In the genomic region with DNA sequence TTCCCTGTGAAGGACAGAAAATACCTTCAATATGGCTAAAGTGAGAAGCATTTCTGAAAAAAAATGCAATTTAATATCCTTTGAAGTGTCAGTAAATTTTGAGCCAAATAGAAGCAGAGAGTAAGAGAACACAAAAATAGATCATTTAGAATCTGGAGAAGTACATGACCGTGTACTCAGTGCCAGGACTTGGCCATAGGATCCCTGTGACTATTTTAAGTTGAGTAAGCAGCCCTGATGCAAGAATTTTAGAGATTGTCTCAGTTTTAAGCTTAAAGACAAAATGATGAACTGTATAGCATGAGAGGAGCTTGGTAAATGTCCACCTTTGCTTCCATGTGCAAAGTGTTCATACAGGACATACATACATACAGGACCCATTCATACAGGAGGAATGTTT, we compare ENCODE assay signal across 11 cellular contexts. TPM values are rescaled to one million over a fixed set of nuclear protein-coding genes. Genes with fewer than 3 reads are reported as not detected.
DNase-seq lines count a peak whose midpoint lies in the region; ATAC-seq and TF ChIP-seq lines count a peak whose summit lies in the region.
"Had no signal": no experiment of that assay in that cellular context is flagged by ENCODE, and none has a peak within 500 bp of the region (broad histone marks: within the 10 kb centered on the region; RNA-seq: fewer than 3 reads in every experiment).

No MANE protein-coding gene starts in this region.

- no peak overlapping the region for H3K4me3 ChIP-seq in HEK293 (ENCODE audit: low read depth, low read length)

- TF ChIP-seq CTCF in CD4-positive, alpha-beta T cell (IDR thresholded peaks at IDR 0.05) = no peak
- no peak for TF ChIP-seq CTCF in HEK293 (tag by site-specific recombination; IDR thresholded peaks at IDR 0.05)

- H3K9me3 Mint-ChIP-seq in CD4-positive, alpha-beta T cell = no peaks in the 10 kb centered on the region
- no peaks in the 10 kb centered on the region for H3K9me3 Mint-ChIP-seq in activated T-helper 2 cell treated with anti-CD3 and anti-CD28 coated beads, Interferon-gamma antibody, Interleukin-2, Interleukin-4, amounts not matched to agents 10 μg/mL and 5 μg/mL and 100 μg/mL, durations not matched to agents 14 hours and 24 hours and 36 hours
- H3K9me3 Mint-ChIP-seq in stimulated activated memory B cell treated with anti-CD40 and anti-IgM and Interleukin-4, amounts not matched to agents 10 μg/mL and 1 μg/mL and 100 μg/mL, for 72 hours = no peaks in the 10 kb centered on the region
- H3K9me3 Mint-ChIP-seq: stimulated activated naive B cell treated with anti-CD40 and anti-IgM and Interleukin-4, amounts not matched to agents 10 μg/mL and 1 μg/mL and 100 μg/mL, for 72 hours had no signal

- no peak for ATAC-seq in CD4-positive, alpha-beta T cell (ENCODE audit: poor library complexity)
- no peak for ATAC-seq in stimulated activated memory B cell treated with anti-CD40 and anti-IgM and Interleukin-4, amounts not matched to agents 10 μg/mL and 1 μg/mL and 100 μg/mL, for 72 hours
- ATAC-seq in GM19467 (IDR thresholded peaks at IDR 0.05; ENCODE audit: unreplicated experiment) = no peak
- ATAC-seq: stimulated activated naive B cell treated with anti-CD40 and anti-IgM and Interleukin-4, amounts not matched to agents 10 μg/mL and 1 μg/mL and 100 μg/mL, for 72 hours had no signal

- peak overlapping the region; percentile 55 for H3K4me3 Mint-ChIP-seq in CD4-positive, alpha-beta T cell
- H3K4me3 Mint-ChIP-seq in activated T-helper 2 cell treated with anti-CD3 and anti-CD28 coated beads, Interferon-gamma antibody, Interleukin-2, Interleukin-4, amounts not matched to agents 10 μg/mL and 5 μg/mL and 100 μg/mL, durations not matched to agents 14 hours and 24 hours and 36 hours (ENCODE audit: low read depth) = peak overlapping the region; percentile 60
- no peak overlapping the region for H3K4me3 Mint-ChIP-seq in stimulated activated memory B cell treated with anti-CD40 and anti-IgM and Interleukin-4, amounts not matched to agents 10 μg/mL and 1 μg/mL and 100 μg/mL, for 72 hours

- H3K27me3 ChIP-seq in CD4-positive, alpha-beta T cell (ENCODE audit: control insufficient read depth, insufficient read depth, low read length) = no peaks in the 10 kb centered on the region

- H3K9me3 ChIP-seq in CD4-positive, alpha-beta T cell (ENCODE audit: control insufficient read depth, low read length) = no peaks in the 10 kb centered on the region
- H3K9me3 ChIP-seq in HEK293 (ENCODE audit: control insufficient read depth, insufficient read depth, low read depth, low read length) = no peaks in the 10 kb centered on the region

- no peaks in the 10 kb centered on the region for H3K27me3 Mint-ChIP-seq in CD4-positive, alpha-beta T cell
- H3K27me3 Mint-ChIP-seq in activated T-helper 2 cell treated with anti-CD3 and anti-CD28 coated beads, Interferon-gamma antibody, Interleukin-2, Interleukin-4, amounts not matched to agents 10 μg/mL and 5 μg/mL and 100 μg/mL, durations not matched to agents 14 hours and 24 hours and 36 hours (ENCODE audit: low read depth) = peaks cover 1% of the 10 kb centered on the region
- no peaks in the 10 kb centered on the region for H3K27me3 Mint-ChIP-seq in stimulated activated memory B cell treated with anti-CD40 and anti-IgM and Interleukin-4, amounts not matched to agents 10 μg/mL and 1 μg/mL and 100 μg/mL, for 72 hours
- H3K27me3 Mint-ChIP-seq: stimulated activated naive B cell treated with anti-CD40 and anti-IgM and Interleukin-4, amounts not matched to agents 10 μg/mL and 1 μg/mL and 100 μg/mL, for 72 hours had no signal

- H3K27ac Mint-ChIP-seq in CD4-positive, alpha-beta T cell = peak overlapping the region; percentile 31
- no peak overlapping the region for H3K27ac Mint-ChIP-seq in activated T-helper 2 cell treated with anti-CD3 and anti-CD28 coated beads, Interferon-gamma antibody, Interleukin-2, Interleukin-4, amounts not matched to agents 10 μg/mL and 5 μg/mL and 100 μg/mL, durations not matched to agents 14 hours and 24 hours and 36 hours
- no peak overlapping the region for H3K27ac Mint-ChIP-seq in stimulated activated memory B cell treated with anti-CD40 and anti-IgM and Interleukin-4, amounts not matched to agents 10 μg/mL and 1 μg/mL and 100 μg/mL, for 72 hours

- no peak for DNase-seq in CD4-positive, alpha-beta T cell
- no peak for DNase-seq in activated T-helper 2 cell treated with anti-CD3 and anti-CD28 coated beads, Interferon-gamma antibody, Interleukin-2, Interleukin-4, amounts not matched to agents 10 μg/mL and 5 μg/mL and 100 μg/mL, durations not matched to agents 14 hours and 24 hours and 36 hours (ENCODE audit: low spot score)
- peak; percentile 10 for DNase-seq in kidney tubule cell (ENCODE audit: low spot score)
- DNase-seq in GF-D8 (lab: John Stamatoyannopoulos, UW) = no peak
- no peak for DNase-seq in stimulated activated CD4-positive, alpha-beta T cell treated with anti-CD3 and anti-CD28 coated beads, Interleukin-4, amount 100 ng/mL, for 4 hours
- DNase-seq: activated gamma-delta T cell treated with Interleukin-2 at 50 U/mL for 16 hours; nucleus accumbens; stimulated activated naive B cell treated with anti-CD40 and anti-IgM and Interleukin-4, amounts not matched to agents 10 μg/mL and 1 μg/mL and 100 μg/mL, for 72 hours had no signal

- H3K36me3 Mint-ChIP-seq in CD4-positive, alpha-beta T cell (ENCODE audit: low read depth) = peaks cover 52% of the 10 kb centered on the region
- peaks cover 43% of the 10 kb centered on the region for H3K36me3 Mint-ChIP-seq in activated T-helper 2 cell treated with anti-CD3 and anti-CD28 coated beads, Interferon-gamma antibody, Interleukin-2, Interleukin-4, amounts not matched to agents 10 μg/mL and 5 μg/mL and 100 μg/mL, durations not matched to agents 14 hours and 24 hours and 36 hours (ENCODE audit: low read depth)
- peaks cover 21% of the 10 kb centered on the region for H3K36me3 Mint-ChIP-seq in stimulated activated memory B cell treated with anti-CD40 and anti-IgM and Interleukin-4, amounts not matched to agents 10 μg/mL and 1 μg/mL and 100 μg/mL, for 72 hours

- intact Hi-C loops in CD4-positive, alpha-beta T cell (cut with DNase I, micrococcal nuclease) = loop anchor here (5.0 to 10.0 kb wide), 5 partner anchors 378 to 1274 kb away; a partner anchor contains a TSS
- intact Hi-C loops in activated T-helper 2 cell treated with anti-CD3 and anti-CD28 coated beads, Interferon-gamma antibody, Interleukin-2, Interleukin-4, amounts not matched to agents 10 μg/mL and 5 μg/mL and 100 μg/mL, durations not matched to agents 14 hours and 24 hours and 36 hours (cut with micrococcal nuclease) = loop anchor here (5.0 to 10.0 kb wide), 7 partner anchors 226 to 1564 kb away; a partner anchor contains a TSS

- H3K36me3 ChIP-seq in HEK293 (ENCODE audit: control insufficient read depth in 2 of 2, insufficient read depth in 1 of 2, low read length in 2 of 2) = peaks cover 3 to 13% of the 10 kb centered on the region in 2 experiments; a peak in 2 of 3 replicates

- H3K27ac ChIP-seq in CD4-positive, alpha-beta T cell (ENCODE audit: low read depth, low read length) = no peak overlapping the region
- no peak overlapping the region for H3K27ac ChIP-seq in HEK293 (ENCODE audit: extremely low read depth, low read depth, low read length)

- POLR2A ChIA-PET in CD4-positive, alpha-beta T cell (lab: Charles Lee) = no interaction called here
- POLR2A ChIA-PET in HEK293 (lab: Yijun Ruan, JAX) = interaction anchor here (0.7 to 1.4 kb wide), 2 partner anchors 12 to 558 kb away, joined by 3 to 10 read pairs; no protein-coding TSS in a partner anchor

- CTCF ChIA-PET in CD4-positive, alpha-beta T cell (lab: Charles Lee) = no interaction called here
- CTCF ChIA-PET in HEK293 (lab: Yijun Ruan, JAX) = interaction anchor here (1.2 kb wide), 1 partner anchor 332 kb away, joined by 4 read pairs; no protein-coding TSS in a partner anchor

- H3K4me1 ChIP-seq in HEK293 (ENCODE audit: control insufficient read depth, insufficient read depth, low read length) = peaks cover 2% of the 10 kb centered on the region; the same call in 1 of the 2 replicates

- peaks cover 60% of the 10 kb centered on the region for H3K4me1 Mint-ChIP-seq in CD4-positive, alpha-beta T cell (ENCODE audit: low read depth)
- peaks cover 39% of the 10 kb centered on the region for H3K4me1 Mint-ChIP-seq in activated T-helper 2 cell treated with anti-CD3 and anti-CD28 coated beads, Interferon-gamma antibody, Interleukin-2, Interleukin-4, amounts not matched to agents 10 μg/mL and 5 μg/mL and 100 μg/mL, durations not matched to agents 14 hours and 24 hours and 36 hours (ENCODE audit: low read depth)
- H3K4me1 Mint-ChIP-seq in stimulated activated memory B cell treated with anti-CD40 and anti-IgM and Interleukin-4, amounts not matched to agents 10 μg/mL and 1 μg/mL and 100 μg/mL, for 72 hours = peaks cover 42% of the 10 kb centered on the region

TF ChIP-seq in HEK293, 187 proteins besides CTCF, POLR2A, EP300 and RAD21 (continues in another document):
- TF ChIP-seq ZNF792 (tag by site-specific recombination; IDR thresholded peaks at IDR 0.05) = no peak
- no peak for TF ChIP-seq ZNF571 (tag by site-specific recombination; IDR thresholded peaks at IDR 0.05)
- no peak for TF ChIP-seq IKZF3 (tag by site-specific recombination; IDR thresholded peaks at IDR 0.05)
- TF ChIP-seq, protein P1, sequence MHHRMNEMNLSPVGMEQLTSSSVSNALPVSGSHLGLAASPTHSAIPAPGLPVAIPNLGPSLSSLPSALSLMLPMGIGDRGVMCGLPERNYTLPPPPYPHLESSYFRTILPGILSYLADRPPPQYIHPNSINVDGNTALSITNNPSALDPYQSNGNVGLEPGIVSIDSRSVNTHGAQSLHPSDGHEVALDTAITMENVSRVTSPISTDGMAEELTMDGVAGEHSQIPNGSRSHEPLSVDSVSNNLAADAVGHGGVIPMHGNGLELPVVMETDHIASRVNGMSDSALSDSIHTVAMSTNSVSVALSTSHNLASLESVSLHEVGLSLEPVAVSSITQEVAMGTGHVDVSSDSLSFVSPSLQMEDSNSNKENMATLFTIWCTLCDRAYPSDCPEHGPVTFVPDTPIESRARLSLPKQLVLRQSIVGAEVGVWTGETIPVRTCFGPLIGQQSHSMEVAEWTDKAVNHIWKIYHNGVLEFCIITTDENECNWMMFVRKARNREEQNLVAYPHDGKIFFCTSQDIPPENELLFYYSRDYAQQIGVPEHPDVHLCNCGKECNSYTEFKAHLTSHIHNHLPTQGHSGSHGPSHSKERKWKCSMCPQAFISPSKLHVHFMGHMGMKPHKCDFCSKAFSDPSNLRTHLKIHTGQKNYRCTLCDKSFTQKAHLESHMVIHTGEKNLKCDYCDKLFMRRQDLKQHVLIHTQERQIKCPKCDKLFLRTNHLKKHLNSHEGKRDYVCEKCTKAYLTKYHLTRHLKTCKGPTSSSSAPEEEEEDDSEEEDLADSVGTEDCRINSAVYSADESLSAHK (tag by site-specific recombination; IDR thresholded peaks at IDR 0.05) = 0 out of 2 replicates have a peak, but pooled peaks have one; percentile 4

RNA-seq across cellular contexts. Expression of a gene that starts 2.5 kb away (rescaled TPM):
- 1 to 10 TPM; 8.2 to 9.7 TPM for total RNA-seq in CD4-positive, alpha-beta T cell
- total RNA-seq in activated T-helper 2 cell treated with anti-CD3 and anti-CD28 coated beads, Interferon-gamma antibody, Interleukin-2, Interleukin-4, amounts not matched to agents 10 μg/mL and 5 μg/mL and 100 μg/mL, durations not matched to agents 14 hours and 24 hours and 36 hours = 18.9 and 19.9 TPM in 2 replicates
